2 cellular contexts compared by ENCODE assay signal in the genomic region with DNA sequence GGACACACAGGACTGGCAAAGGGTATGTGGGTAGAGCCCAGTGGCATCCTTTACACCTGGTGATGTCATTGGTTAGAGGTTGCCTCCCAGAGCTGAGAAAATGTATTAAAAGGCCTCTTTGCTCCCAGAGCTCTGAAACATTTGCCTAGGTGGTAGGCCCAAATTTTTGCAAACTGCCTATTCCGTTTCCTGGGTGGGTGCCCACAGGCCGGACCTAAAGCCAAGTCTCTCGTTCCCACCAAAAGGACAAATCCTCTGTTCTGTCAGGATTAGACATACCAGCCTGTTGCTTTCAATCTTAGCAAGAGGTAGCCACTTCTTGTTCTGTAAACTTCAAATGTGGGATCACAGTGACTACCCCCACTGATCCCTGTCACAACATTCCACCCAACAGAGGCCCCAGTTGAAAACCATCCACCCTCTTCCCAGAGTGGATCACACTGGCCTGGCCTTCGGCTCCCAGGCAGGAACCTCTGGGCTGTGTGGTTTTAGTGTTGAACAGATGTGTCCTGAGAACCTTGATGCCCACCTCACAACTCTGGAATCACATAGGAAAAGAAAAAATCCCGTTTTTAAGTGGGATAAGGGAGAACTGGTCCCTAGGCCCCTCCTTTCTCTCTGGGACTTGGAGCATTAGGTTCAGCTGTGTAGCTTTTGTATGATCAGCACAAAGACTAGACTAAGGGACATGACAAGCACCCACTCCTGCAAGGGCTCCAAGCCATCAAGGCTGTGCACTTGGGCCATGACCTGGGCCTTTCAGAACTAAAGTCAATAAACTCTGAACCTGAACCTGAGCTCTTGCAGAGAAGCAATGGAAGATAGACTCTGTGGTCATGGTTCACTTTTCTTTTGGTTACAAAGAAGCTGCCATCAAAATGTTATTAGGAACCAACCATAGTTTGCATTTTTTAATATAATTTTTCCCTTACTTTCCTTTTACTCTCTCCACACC.
TF ChIP-seq lines count a peak whose summit lies in the region.

No MANE protein-coding gene starts in this region.

TF ChIP-seq in SK-N-SH, 30 proteins besides CTCF, POLR2A, EP300 and RAD21:
- TF ChIP-seq TAF1 (IDR thresholded peaks at IDR 0.05; ENCODE audit: borderline replicate concordance, low read depth, low read length) (no peak), GATA2 (CRISPR knock-in tag; IDR thresholded peaks at IDR 0.05) (no peak), ZBTB33 (IDR thresholded peaks at IDR 0.05; ENCODE audit: borderline replicate concordance, low read depth) (no peak), TEAD4 (IDR thresholded peaks at IDR 0.05; ENCODE audit: borderline replicate concordance, insufficient read depth) (no peak)
- TF ChIP-seq, protein P1, sequence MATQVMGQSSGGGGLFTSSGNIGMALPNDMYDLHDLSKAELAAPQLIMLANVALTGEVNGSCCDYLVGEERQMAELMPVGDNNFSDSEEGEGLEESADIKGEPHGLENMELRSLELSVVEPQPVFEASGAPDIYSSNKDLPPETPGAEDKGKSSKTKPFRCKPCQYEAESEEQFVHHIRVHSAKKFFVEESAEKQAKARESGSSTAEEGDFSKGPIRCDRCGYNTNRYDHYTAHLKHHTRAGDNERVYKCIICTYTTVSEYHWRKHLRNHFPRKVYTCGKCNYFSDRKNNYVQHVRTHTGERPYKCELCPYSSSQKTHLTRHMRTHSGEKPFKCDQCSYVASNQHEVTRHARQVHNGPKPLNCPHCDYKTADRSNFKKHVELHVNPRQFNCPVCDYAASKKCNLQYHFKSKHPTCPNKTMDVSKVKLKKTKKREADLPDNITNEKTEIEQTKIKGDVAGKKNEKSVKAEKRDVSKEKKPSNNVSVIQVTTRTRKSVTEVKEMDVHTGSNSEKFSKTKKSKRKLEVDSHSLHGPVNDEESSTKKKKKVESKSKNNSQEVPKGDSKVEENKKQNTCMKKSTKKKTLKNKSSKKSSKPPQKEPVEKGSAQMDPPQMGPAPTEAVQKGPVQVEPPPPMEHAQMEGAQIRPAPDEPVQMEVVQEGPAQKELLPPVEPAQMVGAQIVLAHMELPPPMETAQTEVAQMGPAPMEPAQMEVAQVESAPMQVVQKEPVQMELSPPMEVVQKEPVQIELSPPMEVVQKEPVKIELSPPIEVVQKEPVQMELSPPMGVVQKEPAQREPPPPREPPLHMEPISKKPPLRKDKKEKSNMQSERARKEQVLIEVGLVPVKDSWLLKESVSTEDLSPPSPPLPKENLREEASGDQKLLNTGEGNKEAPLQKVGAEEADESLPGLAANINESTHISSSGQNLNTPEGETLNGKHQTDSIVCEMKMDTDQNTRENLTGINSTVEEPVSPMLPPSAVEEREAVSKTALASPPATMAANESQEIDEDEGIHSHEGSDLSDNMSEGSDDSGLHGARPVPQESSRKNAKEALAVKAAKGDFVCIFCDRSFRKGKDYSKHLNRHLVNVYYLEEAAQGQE (IDR thresholded peaks at IDR 0.05; ENCODE audit: low read depth, low read length): no peak

TF ChIP-seq in SK-N-SH treated with all-trans-retinoic acid at 6 μM for 48 hours, 23 proteins besides CTCF, POLR2A, EP300 and RAD21:
- TF ChIP-seq ISL1 (CRISPR knock-in tag; IDR thresholded peaks at IDR 0.05): no peak
- no peak for TF ChIP-seq ZFP30 (CRISPR knock-in tag; IDR thresholded peaks at IDR 0.05)
- no peak for TF ChIP-seq PPARA (CRISPR knock-in tag; IDR thresholded peaks at IDR 0.05; ENCODE audit: borderline replicate concordance)
- TF ChIP-seq POU6F1 (CRISPR knock-in tag; IDR thresholded peaks at IDR 0.05; ENCODE audit: borderline replicate concordance, low read depth): no peak
- TF ChIP-seq ZC3H10 (CRISPR knock-in tag; IDR thresholded peaks at IDR 0.05): no peak
